In the genomic region with DNA sequence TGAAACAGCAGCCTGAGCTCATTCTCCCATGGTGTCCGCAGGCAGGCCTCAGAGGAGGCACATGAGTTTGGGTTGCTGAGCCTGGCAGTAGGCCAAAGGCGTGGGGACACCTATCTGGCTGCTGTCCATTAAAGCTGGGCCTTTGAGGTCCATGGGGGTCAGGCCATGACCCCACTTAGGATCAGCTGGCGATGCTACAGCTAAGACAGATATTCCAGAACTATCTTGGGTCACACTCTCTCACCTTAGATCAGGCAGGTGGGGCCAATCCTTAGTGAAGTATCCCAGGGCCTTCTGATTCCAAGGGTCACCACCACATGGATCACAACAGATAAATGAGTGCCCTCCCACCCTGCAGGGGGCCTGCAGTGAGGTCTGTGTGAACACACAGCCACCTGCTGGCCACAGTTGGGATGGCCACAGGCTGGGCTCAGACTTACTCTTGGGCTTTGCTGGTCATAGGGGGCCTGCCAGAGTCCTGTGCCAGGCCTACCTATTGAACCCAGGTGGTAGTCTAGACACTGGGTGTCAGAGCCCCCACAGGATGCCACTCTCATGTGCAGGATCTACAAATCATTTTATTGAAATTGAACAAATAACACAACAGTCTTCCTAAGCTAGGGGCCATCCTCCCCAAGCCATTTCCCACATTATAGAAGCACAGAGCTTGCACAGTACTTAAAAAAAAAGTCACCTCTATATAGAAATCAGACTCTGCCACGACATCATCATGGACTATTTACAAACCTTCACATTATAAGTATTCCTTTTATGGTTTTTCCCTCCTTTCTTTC, we compare ENCODE assay signal across 8 cellular contexts.
A peak's percentile ranks its signal among the peaks of the same experiment; 100 is the strongest.
DNase-seq lines count a peak whose midpoint lies in the region; ATAC-seq and TF ChIP-seq lines count a peak whose summit lies in the region.

No MANE protein-coding gene starts in this region.

- peak overlapping the region in 18 of 21 experiments; percentile 36 to 99 (median 98) for H3K27ac ChIP-seq in skin epidermis

- in situ Hi-C loops in astrocyte of the spinal cord (cut with HindIII; ENCODE audit: low sequenced_read_pairs) = no loop called here

- TF ChIP-seq CTCF in astrocyte of the spinal cord (IDR thresholded peaks at IDR 0.05; ENCODE audit: low read depth, low read length) = peak; percentile 94

- DNase-seq in ELF-1 (ENCODE audit: low read depth, low spot score) = peak; percentile 87
- DNase-seq in LoVo (ENCODE audit: low spot score) = peak; percentile 67
- DNase-seq in T-helper 9 cell = peak; percentile 51
- DNase-seq in astrocyte of the spinal cord (ENCODE audit: low read depth, low spot score) = peak; percentile 73
- DNase-seq in hypothalamus (lab: John Stamatoyannopoulos, UW) = peak in 33 of 51 donors; percentile 11 to 72 (median 49)
- no peak for DNase-seq in NCI-H226

- H3K4me3 ChIP-seq in astrocyte of the spinal cord (ENCODE audit: low read depth, low read length) = no peak overlapping the region
- no peak overlapping the region for H3K4me3 ChIP-seq in skin epidermis

- no peak for ATAC-seq in GM21515 (IDR thresholded peaks at IDR 0.05; ENCODE audit: unreplicated experiment)
